In the genomic region with DNA sequence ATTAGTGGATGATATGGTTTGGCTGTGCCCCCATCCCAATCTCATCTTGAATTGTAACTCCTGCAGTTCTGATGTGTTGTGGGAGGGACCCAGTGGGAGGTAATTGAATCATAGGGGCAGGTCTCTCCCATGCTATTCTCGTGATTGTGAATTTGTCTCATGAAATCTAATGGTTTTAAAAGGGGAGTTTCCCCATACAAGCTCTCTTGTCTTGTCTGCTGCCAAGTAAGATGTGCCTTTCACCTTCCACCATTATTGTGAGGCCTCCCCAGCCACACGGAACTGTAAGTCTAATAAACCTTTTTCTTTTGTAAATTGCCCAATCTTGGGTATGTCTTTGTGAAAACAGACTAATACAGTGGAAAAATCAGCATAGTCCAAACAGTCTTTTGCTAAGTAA, we compare ENCODE assay signal across 35 cellular contexts.
"Had no signal": no experiment of that assay in that cellular context is flagged by ENCODE, and none has a peak within 500 bp of the region (broad histone marks: within the 10 kb centered on the region; RNA-seq: fewer than 3 reads in every experiment).

No MANE protein-coding gene starts in this region.

- H3K9me3 ChIP-seq: MG63 had no signal

- DNase-seq: Karpas-422, Kasumi-1, MG63, MM.1S, MV-4-11, NCI-H1048, NCI-H1092, NCI-H1092 treated with DMSO at 0.1 percent for 48 hours, NCI-H1105, NCI-H1105 treated with DMSO at 0.1 percent for 48 hours, NCI-H1417, NCI-H1417 treated with DMSO at 0.1 percent for 48 hours, NCI-H1436, NCI-H1436 treated with DMSO at 0.1 percent for 48 hours, NCI-H146, NCI-H1694, NCI-H1694 treated with DMSO at 0.1 percent for 48 hours, NCI-H187, NCI-H187 treated with DMSO at 0.1 percent for 48 hours, NCI-H1930, NCI-H2029, NCI-H2029 treated with DMSO at 0.1 percent for 48 hours, NCI-H2081, NCI-H2081 treated with DMSO at 0.1 percent for 48 hours, NCI-H2107, NCI-H2171, NCI-H2171 treated with DMSO at 0.1 percent for 48 hours, NCI-H2227 treated with DMSO at 0.1 percent for 48 hours, NCI-H226, NCI-H345, NCI-H446, NCI-H446 treated with DMSO at 0.1 percent for 48 hours, NCI-H510A, NCI-H510A treated with DMSO at 0.1 percent for 48 hours had no signal

- H3K27ac ChIP-seq: KMS-11 had no signal

- H3K27me3 ChIP-seq: MG63 had no signal

- H3K36me3 ChIP-seq: MG63 had no signal

- H3K4me3 ChIP-seq: MG63 had no signal
